In genomic region chr1:12798911-12799310, GRCh38 we compare ENCODE assay signal across 25 cellular contexts. TPM values are rescaled to one million over a fixed set of nuclear protein-coding genes. Genes with fewer than 3 reads are reported as not detected.
"Had no signal": no experiment of that assay in that cellular context is flagged by ENCODE, and none has a peak within 500 bp of the region (broad histone marks: within the 10 kb centered on the region; RNA-seq: fewer than 3 reads in every experiment).

No MANE protein-coding gene starts in this region.

- H3K36me3 ChIP-seq: right atrium auricular region, sigmoid colon, suprapubic skin, tibial artery, upper lobe of right lung, vagina had no signal

- ATAC-seq: esophagus mucosa; mucosa of descending colon; naive thymus-derived CD8-positive, alpha-beta T cell; stimulated activated naive CD8-positive, alpha-beta T cell treated with anti-CD3 and anti-CD28 coated beads, Interleukin-15, Interleukin-2, amounts not matched to agents 100 U/mL and 50 U/mL, for 24 hours; upper lobe of right lung had no signal

- H3K27me3 ChIP-seq: hepatocyte, right atrium auricular region, sigmoid colon, suprapubic skin, upper lobe of right lung, vagina had no signal

- H3K4me3 Mint-ChIP-seq: naive thymus-derived CD8-positive, alpha-beta T cell; neural crest cell had no signal

- H3K27ac Mint-ChIP-seq: naive thymus-derived CD8-positive, alpha-beta T cell had no signal

- H3K4me1 Mint-ChIP-seq: naive thymus-derived CD8-positive, alpha-beta T cell; neural crest cell had no signal

- H3K27ac ChIP-seq: hepatocyte, right atrium auricular region, sigmoid colon, skin epidermis, suprapubic skin, tibial artery, upper lobe of right lung, vagina had no signal

- DNase-seq: effector memory CD4-positive, alpha-beta T cell; head of caudate nucleus; mucosa of descending colon; naive thymus-derived CD8-positive, alpha-beta T cell; posterior cingulate gyrus; sigmoid colon; stimulated activated CD4-positive, alpha-beta T cell treated with anti-CD3 and anti-CD28 coated beads, Interleukin-12 subunit alpha, Interleukin-12 subunit beta, amount 100 ng/mL, for 4 hours; stimulated activated naive CD8-positive, alpha-beta T cell treated with anti-CD3 and anti-CD28 coated beads, Interleukin-15, Interleukin-2, amounts not matched to agents 100 U/mL and 50 U/mL, for 24 hours; tibial artery; upper lobe of right lung had no signal

- H3K9me3 ChIP-seq: mucosa of descending colon, right atrium auricular region, sigmoid colon, suprapubic skin, tibial artery, upper lobe of right lung, vagina had no signal

- FAIRE-seq: endometrium had no signal

- H3K4me3 ChIP-seq: hepatocyte, mucosa of descending colon, right atrium auricular region, sigmoid colon, skin epidermis, suprapubic skin, tibial artery, upper lobe of right lung, vagina had no signal

- H3K4me1 ChIP-seq: right atrium auricular region, sigmoid colon, suprapubic skin, tibial artery, upper lobe of right lung, vagina had no signal

- H3K36me3 Mint-ChIP-seq: naive thymus-derived CD8-positive, alpha-beta T cell had no signal

RNA-seq across cellular contexts. Expression of gene PRAMEF1, which starts 7.7 kb away (rescaled TPM):
- total RNA-seq: esophagus mucosa; fibroblast of villous mesenchyme; hepatocyte; kidney epithelial cell; liver; lung microvascular endothelial cell; mesenteric fat pad; mucosa of descending colon; naive thymus-derived CD8-positive, alpha-beta T cell; neural crest cell; osteocyte; pulmonary artery endothelial cell; right atrium auricular region; sigmoid colon; suprapubic skin; upper lobe of right lung; vagina had no signal
- polyA plus RNA-seq: hepatocyte; liver; naive thymus-derived CD8-positive, alpha-beta T cell; sigmoid colon had no signal

RNA-seq across cellular contexts. Expression of gene PRAMEF12, which starts 25.4 kb away (rescaled TPM):
- total RNA-seq: esophagus mucosa; hepatocyte; liver; lung microvascular endothelial cell; mesenteric fat pad; mucosa of descending colon; naive thymus-derived CD8-positive, alpha-beta T cell; neural crest cell; osteocyte; pulmonary artery endothelial cell; right atrium auricular region; sigmoid colon; suprapubic skin; upper lobe of right lung; vagina had no signal
- polyA plus RNA-seq: hepatocyte; liver; naive thymus-derived CD8-positive, alpha-beta T cell; sigmoid colon had no signal

RNA-seq across cellular contexts. Expression of gene PRAMEF11, which starts 32.3 kb away (rescaled TPM):
- total RNA-seq: esophagus mucosa; fibroblast of villous mesenchyme; hepatocyte; kidney epithelial cell; liver; lung microvascular endothelial cell; mesenteric fat pad; mucosa of descending colon; naive thymus-derived CD8-positive, alpha-beta T cell; neural crest cell; osteocyte; pulmonary artery endothelial cell; right atrium auricular region; sigmoid colon; suprapubic skin; upper lobe of right lung; vagina had no signal
- polyA plus RNA-seq: hepatocyte; liver; naive thymus-derived CD8-positive, alpha-beta T cell; sigmoid colon had no signal

RNA-seq across cellular contexts. Expression of gene HNRNPCL1, which starts 49.6 kb away (rescaled TPM):
- total RNA-seq: esophagus mucosa; fibroblast of villous mesenchyme; hepatocyte; kidney epithelial cell; liver; lung microvascular endothelial cell; mesenteric fat pad; mucosa of descending colon; naive thymus-derived CD8-positive, alpha-beta T cell; neural crest cell; osteocyte; pulmonary artery endothelial cell; right atrium auricular region; sigmoid colon; suprapubic skin; upper lobe of right lung; vagina had no signal
- polyA plus RNA-seq: hepatocyte; liver; naive thymus-derived CD8-positive, alpha-beta T cell; sigmoid colon had no signal

RNA-seq across cellular contexts. Expression of gene CFAP107, which starts 52.9 kb away (rescaled TPM):
- total RNA-seq: esophagus mucosa; fibroblast of villous mesenchyme; hepatocyte; kidney epithelial cell; liver; lung microvascular endothelial cell; mesenteric fat pad; mucosa of descending colon; naive thymus-derived CD8-positive, alpha-beta T cell; neural crest cell; osteocyte; pulmonary artery endothelial cell; right atrium auricular region; sigmoid colon; upper lobe of right lung; vagina had no signal
- polyA plus RNA-seq: hepatocyte; liver; naive thymus-derived CD8-positive, alpha-beta T cell had no signal
